In the genomic region with DNA sequence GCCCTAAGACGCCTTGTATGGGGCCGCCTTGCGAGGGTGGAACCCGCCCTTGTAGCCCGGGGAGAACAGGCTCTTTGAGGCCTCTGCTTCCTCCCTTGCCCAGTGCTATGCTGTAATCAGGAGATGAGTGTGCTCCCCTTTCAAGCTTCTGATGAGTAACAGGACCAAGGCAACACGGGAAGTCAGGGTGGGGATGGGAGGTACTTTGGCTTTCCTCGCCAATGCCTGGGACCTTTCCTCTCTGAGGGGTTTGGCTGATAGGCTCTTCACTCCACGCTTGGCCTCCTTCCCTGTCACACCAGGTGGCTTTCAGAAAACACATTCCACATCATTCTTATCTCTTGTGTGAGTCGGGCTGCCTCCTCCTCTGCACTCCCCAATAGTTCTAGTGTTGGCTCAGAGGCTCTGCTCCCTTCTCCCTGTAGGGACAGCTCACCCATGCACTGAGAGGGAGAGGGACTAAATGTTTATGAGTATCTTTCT, we compare ENCODE assay signal across 8 cellular contexts.
DNase-seq lines count a peak whose midpoint lies in the region; ATAC-seq and TF ChIP-seq lines count a peak whose summit lies in the region.

No MANE protein-coding gene starts in this region.

- no peak overlapping the region for H3K4me3 Mint-ChIP-seq in MCF 10A (ENCODE audit: unreplicated experiment)

- H3K27ac ChIP-seq in breast epithelium, result no peak overlapping the region
- peak overlapping the region; percentile 48 to 51 for H3K27ac ChIP-seq in right atrium auricular region
- no peak overlapping the region for H3K27ac ChIP-seq in upper lobe of right lung

- in situ Hi-C loops in GM13977 (cut with MboI; ENCODE audit: low pct_unique_long_range_greater_than_20kb, low sequenced_read_pairs, unreplicated experiment), result no loop called here

- TF ChIP-seq CTCF in MCF 10A (IDR thresholded peaks at IDR 0.05; ENCODE audit: unreplicated experiment) (no peak), breast epithelium (IDR thresholded peaks at IDR 0.05) (no peak), right atrium auricular region (IDR thresholded peaks at IDR 0.05) (no peak), upper lobe of right lung (IDR thresholded peaks at IDR 0.05) (no peak), GM13977 (IDR thresholded peaks at IDR 0.05; ENCODE audit: extremely low read depth, insufficient read depth, missing control alignments) (no peak)

- no peaks in the 10 kb centered on the region for H3K9me3 Mint-ChIP-seq in MCF 10A (ENCODE audit: unreplicated experiment)

- peaks cover 7% of the 10 kb centered on the region for H3K36me3 Mint-ChIP-seq in MCF 10A (ENCODE audit: insufficient read depth, unreplicated experiment)

- intact Hi-C loops in MCF 10A (cut with micrococcal nuclease), result no loop called here
- intact Hi-C loops in breast epithelium (cut with DNase I; ENCODE audit: low total_unique reads), result no loop called here
- intact Hi-C loops in upper lobe of right lung (cut with DNase I), result no loop called here

- TF ChIP-seq POLR2A in breast epithelium (IDR thresholded peaks at IDR 0.05), result no peak

- no peak overlapping the region for H3K27ac Mint-ChIP-seq in MCF 10A (ENCODE audit: low read depth, unreplicated experiment)

- no peaks in the 10 kb centered on the region for H3K9me3 ChIP-seq in breast epithelium
- H3K9me3 ChIP-seq in right atrium auricular region, result no peaks in the 10 kb centered on the region
- H3K9me3 ChIP-seq in upper lobe of right lung, result no peaks in the 10 kb centered on the region

- DNase-seq in MCF 10A (ENCODE audit: unreplicated experiment), result peak; percentile 91
- DNase-seq in breast epithelium (ENCODE audit: low spot score in 2 of 2), result no peak
- peak; percentile 29 for DNase-seq in activated effector memory CD4-positive, alpha-beta T cell treated with Interleukin-2 at 50 U/mL for 16 hours
- peak; percentile 78 for DNase-seq in right atrium auricular region (ENCODE audit: low spot score)
- no peak for DNase-seq in upper lobe of right lung
- no peak for DNase-seq in GM13977 (ENCODE audit: low spot score)
- no peak for DNase-seq in NCI-H82 (lab: John Stamatoyannopoulos, UW)

- POLR2A ChIA-PET in MCF 10A (lab: Yijun Ruan, JAX), result interaction anchor here (0.6 to 1.7 kb wide), 4 partner anchors 10 to 224 kb away, joined by 3 to 5 read pairs (median 4); a partner anchor contains a TSS

- no TSS peak for BruUV-seq in MCF 10A (replicated peaks; lab: Mats Ljungman, UMichigan)

- H3K4me3 ChIP-seq in breast epithelium, result no peak overlapping the region
- H3K4me3 ChIP-seq in right atrium auricular region, result no peak overlapping the region
- H3K4me3 ChIP-seq in upper lobe of right lung, result no peak overlapping the region

- ATAC-seq in upper lobe of right lung, result peak; percentile 66
- ATAC-seq in GM18858 (IDR thresholded peaks at IDR 0.05; ENCODE audit: unreplicated experiment), result no peak

- no peaks in the 10 kb centered on the region for H3K27me3 Mint-ChIP-seq in MCF 10A (ENCODE audit: insufficient read depth, unreplicated experiment)

- no peaks in the 10 kb centered on the region for H3K27me3 ChIP-seq in breast epithelium
- no peaks in the 10 kb centered on the region for H3K27me3 ChIP-seq in right atrium auricular region
- H3K27me3 ChIP-seq in upper lobe of right lung, result no peaks in the 10 kb centered on the region

- no peaks in the 10 kb centered on the region for H3K36me3 ChIP-seq in breast epithelium
- no peaks in the 10 kb centered on the region for H3K36me3 ChIP-seq in right atrium auricular region
- no peaks in the 10 kb centered on the region for H3K36me3 ChIP-seq in upper lobe of right lung

- H3K4me1 ChIP-seq in breast epithelium (no peaks in the 10 kb centered on the region), right atrium auricular region (peaks cover 0 to 11% of the 10 kb centered on the region in 2 donors), upper lobe of right lung (no peaks in the 10 kb centered on the region)

- H3K4me1 Mint-ChIP-seq in MCF 10A (ENCODE audit: insufficient read depth, unreplicated experiment), result peaks cover 20% of the 10 kb centered on the region

- CTCF ChIA-PET in MCF 10A (lab: Yijun Ruan, JAX), result interaction anchor here (0.6 to 0.7 kb wide), 3 partner anchors 37 to 483 kb away, joined by 3 to 4 read pairs (median 4); no protein-coding TSS in a partner anchor

Comparison
In these comparisons a context has a peak if more than half of its experiments do, and no peak if none do; other contexts are left out.
1. DNase-seq: peak in MCF 10A (single experiment), activated effector memory CD4-positive, alpha-beta T cell treated with Interleukin-2 at 50 U/mL for 16 hours (single experiment) and right atrium auricular region (single experiment); none in breast epithelium (0 of 2), upper lobe of right lung (single experiment), GM13977 (single experiment) and NCI-H82 (single experiment).
2. H3K27ac ChIP-seq: peak in right atrium auricular region (2 of 2); none in breast epithelium (0 of 2) and upper lobe of right lung (single experiment).